ENCODE assay signal across 13 cellular contexts in the genomic region with DNA sequence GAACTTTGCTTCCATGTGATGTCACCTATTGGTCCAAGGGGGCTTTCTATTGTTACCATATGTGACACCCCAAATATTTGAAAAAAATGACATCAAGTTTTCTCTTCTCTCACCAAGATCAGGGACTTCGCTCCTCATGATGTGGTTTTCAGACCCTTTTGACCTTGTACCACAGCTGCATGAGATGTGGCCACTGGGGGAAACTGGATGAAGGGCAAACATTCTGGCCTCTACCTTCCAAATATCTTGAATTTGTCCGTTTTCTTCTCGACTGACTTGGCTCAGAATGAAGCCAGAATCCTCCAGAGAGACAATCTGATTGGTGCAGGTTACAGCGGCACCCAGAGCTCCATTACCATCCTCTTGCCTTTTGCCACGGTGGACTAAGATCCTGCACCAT.
DNase-seq lines count a peak whose midpoint lies in the region; ATAC-seq and TF ChIP-seq lines count a peak whose summit lies in the region.
"Had no signal": no experiment of that assay in that cellular context is flagged by ENCODE, and none has a peak within 500 bp of the region (broad histone marks: within the 10 kb centered on the region; RNA-seq: fewer than 3 reads in every experiment).

No MANE protein-coding gene starts in this region.

- POLR2A ChIA-PET in CD8-positive, alpha-beta T cell (lab: Charles Lee) = no interaction called here

- no peak for ATAC-seq in CD8-positive, alpha-beta T cell
- no peak for ATAC-seq in activated T-helper 17 cell treated with anti-CD3 and anti-CD28 coated beads, Interleukin-2, amount 50 U/mL, for 72 hours (replicated peaks)
- no peak for ATAC-seq in body of pancreas

- CTCF ChIA-PET in CD8-positive, alpha-beta T cell (lab: Charles Lee) = interaction anchor here (2.4 kb wide), 1 partner anchor 11 kb away, joined by 10 read pairs; no protein-coding TSS in a partner anchor

- H3K27me3 Mint-ChIP-seq in activated naive CD8-positive, alpha-beta T cell = no peaks in the 10 kb centered on the region
- H3K27me3 Mint-ChIP-seq in activated naive CD8-positive, alpha-beta T cell treated with anti-CD3 and anti-CD28 coated beads for 36 hours = no peaks in the 10 kb centered on the region
- no peaks in the 10 kb centered on the region for H3K27me3 Mint-ChIP-seq in CD8-positive, alpha-beta T cell (ENCODE audit: low read depth)
- no peaks in the 10 kb centered on the region for H3K27me3 Mint-ChIP-seq in activated T-helper 17 cell treated with anti-CD3 and anti-CD28 coated beads, Interleukin-2, amount 50 U/mL, for 72 hours

- WGBS in body of pancreas, 2 donors = 93 to 95% methylated on average over 5 of the region's 5 CpGs

- H3K4me1 Mint-ChIP-seq in activated naive CD8-positive, alpha-beta T cell (ENCODE audit: low read depth) = peaks cover 11% of the 10 kb centered on the region
- peaks cover 18% of the 10 kb centered on the region for H3K4me1 Mint-ChIP-seq in activated naive CD8-positive, alpha-beta T cell treated with anti-CD3 and anti-CD28 coated beads for 36 hours
- H3K4me1 Mint-ChIP-seq in CD8-positive, alpha-beta T cell (ENCODE audit: low read depth) = peaks cover 22% of the 10 kb centered on the region
- peaks cover 24% of the 10 kb centered on the region for H3K4me1 Mint-ChIP-seq in activated T-helper 17 cell treated with anti-CD3 and anti-CD28 coated beads, Interleukin-2, amount 50 U/mL, for 72 hours
- H3K4me1 Mint-ChIP-seq: B cell had no signal

- H3K27ac ChIP-seq in CD8-positive, alpha-beta T cell (ENCODE audit: low read depth, low read length) = no peak overlapping the region
- no peak overlapping the region for H3K27ac ChIP-seq in body of pancreas
- H3K27ac ChIP-seq: BLaER1 treated with 17β-estradiol and CSF1 and Interleukin-3, amounts not matched to agents 10 nM and 100 nM; GM23248 had no signal

- peaks cover 62% of the 10 kb centered on the region for H3K36me3 ChIP-seq in CD8-positive, alpha-beta T cell (ENCODE audit: insufficient read depth, low read length)
- H3K36me3 ChIP-seq in body of pancreas (replicated peaks in 1 of 2; ENCODE audit: insufficient read depth in 1 of 2, low read depth in 2 of 2) = no peaks in the 10 kb centered on the region
- H3K36me3 ChIP-seq: HAP-1 had no signal

- peak; percentile 0 for DNase-seq in activated CD8-positive, alpha-beta memory T cell treated with anti-CD3 and anti-CD28 coated beads, Interleukin-2, amount 50 U/mL, for 48 hours
- no peak for DNase-seq in activated CD8-positive, alpha-beta memory T cell treated with anti-CD3 and anti-CD28 coated beads, Interleukin-2, amount 50 U/mL, for 4 hours
- no peak for DNase-seq in activated naive CD8-positive, alpha-beta T cell treated with anti-CD3 and anti-CD28 coated beads for 36 hours
- DNase-seq in CD8-positive, alpha-beta T cell = no peak
- DNase-seq in body of pancreas (no peak), HPDE6-E6E7 (ENCODE audit: extremely low spot score) (no peak)
- DNase-seq: Caco-2, GM23248 had no signal

- intact Hi-C loops in CD8-positive, alpha-beta T cell (cut with DNase I, micrococcal nuclease) = no loop called here
- intact Hi-C loops in body of pancreas (cut with DNase I) = no loop called here

- no peaks in the 10 kb centered on the region for H3K27me3 ChIP-seq in CD8-positive, alpha-beta T cell (ENCODE audit: insufficient read depth, low read length)
- H3K27me3 ChIP-seq in body of pancreas = no peaks in the 10 kb centered on the region
- H3K27me3 ChIP-seq: BLaER1 treated with 17β-estradiol and CSF1 and Interleukin-3, amounts not matched to agents 10 nM and 100 nM had no signal

- no peak for TF ChIP-seq POLR2A in body of pancreas (IDR thresholded peaks at IDR 0.05)

- H3K4me1 ChIP-seq in CD8-positive, alpha-beta T cell (ENCODE audit: insufficient read depth, low read length) = no peaks in the 10 kb centered on the region
- H3K4me1 ChIP-seq in body of pancreas = no peaks in the 10 kb centered on the region
- H3K4me1 ChIP-seq: BLaER1 treated with 17β-estradiol and CSF1 and Interleukin-3, amounts not matched to agents 10 nM and 100 nM; Caco-2; HAP-1 had no signal

- H3K4me3 ChIP-seq in CD8-positive, alpha-beta T cell (ENCODE audit: low read depth, low read length) = no peak overlapping the region
- no peak overlapping the region for H3K4me3 ChIP-seq in body of pancreas
- H3K4me3 ChIP-seq: BLaER1 treated with 17β-estradiol and CSF1 and Interleukin-3, amounts not matched to agents 10 nM and 100 nM; GM23248; HAP-1 had no signal

- no peak overlapping the region for H3K4me3 Mint-ChIP-seq in activated naive CD8-positive, alpha-beta T cell
- H3K4me3 Mint-ChIP-seq in activated naive CD8-positive, alpha-beta T cell treated with anti-CD3 and anti-CD28 coated beads for 36 hours = no peak overlapping the region
- H3K4me3 Mint-ChIP-seq in CD8-positive, alpha-beta T cell = no peak overlapping the region
- H3K4me3 Mint-ChIP-seq in activated T-helper 17 cell treated with anti-CD3 and anti-CD28 coated beads, Interleukin-2, amount 50 U/mL, for 72 hours = no peak overlapping the region
- H3K4me3 Mint-ChIP-seq: B cell had no signal

- no peaks in the 10 kb centered on the region for H3K9me3 ChIP-seq in CD8-positive, alpha-beta T cell (ENCODE audit: low read length)
- no peaks in the 10 kb centered on the region for H3K9me3 ChIP-seq in body of pancreas
- H3K9me3 ChIP-seq: Caco-2, HAP-1 had no signal

- no peaks in the 10 kb centered on the region for H3K9me3 Mint-ChIP-seq in activated naive CD8-positive, alpha-beta T cell (ENCODE audit: low read depth)
- H3K9me3 Mint-ChIP-seq in activated naive CD8-positive, alpha-beta T cell treated with anti-CD3 and anti-CD28 coated beads for 36 hours = peaks cover 12% of the 10 kb centered on the region
- H3K9me3 Mint-ChIP-seq in CD8-positive, alpha-beta T cell = peaks cover 4% of the 10 kb centered on the region
- peaks cover 3% of the 10 kb centered on the region for H3K9me3 Mint-ChIP-seq in activated T-helper 17 cell treated with anti-CD3 and anti-CD28 coated beads, Interleukin-2, amount 50 U/mL, for 72 hours

- peaks cover 64% of the 10 kb centered on the region for H3K36me3 Mint-ChIP-seq in activated naive CD8-positive, alpha-beta T cell
- peaks cover 86% of the 10 kb centered on the region for H3K36me3 Mint-ChIP-seq in activated naive CD8-positive, alpha-beta T cell treated with anti-CD3 and anti-CD28 coated beads for 36 hours
- H3K36me3 Mint-ChIP-seq in CD8-positive, alpha-beta T cell = peaks cover 86% of the 10 kb centered on the region
- H3K36me3 Mint-ChIP-seq in activated T-helper 17 cell treated with anti-CD3 and anti-CD28 coated beads, Interleukin-2, amount 50 U/mL, for 72 hours (ENCODE audit: low read depth) = peaks cover 86% of the 10 kb centered on the region

- H3K27ac Mint-ChIP-seq in activated naive CD8-positive, alpha-beta T cell = peak overlapping the region; percentile 12
- no peak overlapping the region for H3K27ac Mint-ChIP-seq in activated naive CD8-positive, alpha-beta T cell treated with anti-CD3 and anti-CD28 coated beads for 36 hours
- H3K27ac Mint-ChIP-seq in CD8-positive, alpha-beta T cell = peak overlapping the region; percentile 60
- peak overlapping the region; percentile 28 for H3K27ac Mint-ChIP-seq in activated T-helper 17 cell treated with anti-CD3 and anti-CD28 coated beads, Interleukin-2, amount 50 U/mL, for 72 hours
- H3K27ac Mint-ChIP-seq: B cell had no signal

- TF ChIP-seq CTCF in CD8-positive, alpha-beta T cell (IDR thresholded peaks at IDR 0.05) = no peak
- no peak for TF ChIP-seq CTCF in body of pancreas (IDR thresholded peaks at IDR 0.05)
